Comparison of ENCODE assay signal across 20 cellular contexts in the genomic region with DNA sequence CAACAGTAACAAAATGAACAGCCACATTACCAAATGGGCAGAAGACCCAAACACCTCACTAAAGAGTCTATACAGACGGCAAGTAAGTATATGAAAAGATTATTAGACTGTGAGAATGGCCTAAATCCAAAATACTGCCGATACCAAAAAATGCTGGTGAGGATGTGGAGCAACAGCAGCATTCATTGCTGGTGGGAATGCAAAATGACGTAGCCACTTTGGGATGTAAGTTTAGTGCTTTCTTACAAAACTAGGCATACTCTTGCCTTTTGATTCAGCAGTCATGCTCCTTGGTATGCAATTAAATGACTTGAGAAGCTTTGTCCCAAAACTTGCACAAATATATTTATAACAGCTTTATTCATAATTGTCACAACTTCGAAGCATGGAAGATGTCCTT.
"Had no signal": no experiment of that assay in that cellular context is flagged by ENCODE, and none has a peak within 500 bp of the region (broad histone marks: within the 10 kb centered on the region; RNA-seq: fewer than 3 reads in every experiment).

No MANE protein-coding gene starts in this region.

- H3K27me3 Mint-ChIP-seq: T-cell had no signal

- H3K4me3 ChIP-seq: SJSA1, SK-N-MC had no signal

- H3K27me3 ChIP-seq: SJSA1 had no signal

- H3K4me3 Mint-ChIP-seq: T-cell had no signal

- ATAC-seq: T-cell had no signal

- DNase-seq: KBM-7, MV-4-11, NCI-H1048, NCI-H1105, NCI-H1417, NCI-H1436 treated with DMSO at 0.1 percent for 48 hours, NCI-H1694 treated with DMSO at 0.1 percent for 48 hours, NCI-H1930, NCI-H2081, NCI-H2107, NCI-H2227 treated with DMSO at 0.1 percent for 48 hours, NCI-H524 treated with DMSO at 0.1 percent for 48 hours, NCI-H69, NCI-H774, Right ventricle myocardium superior, RPMI8226, SIG-M5, T-cell had no signal

- H3K4me1 ChIP-seq: SJSA1 had no signal

- H3K27ac ChIP-seq: SJSA1, SK-N-MC had no signal
